In the genomic region with DNA sequence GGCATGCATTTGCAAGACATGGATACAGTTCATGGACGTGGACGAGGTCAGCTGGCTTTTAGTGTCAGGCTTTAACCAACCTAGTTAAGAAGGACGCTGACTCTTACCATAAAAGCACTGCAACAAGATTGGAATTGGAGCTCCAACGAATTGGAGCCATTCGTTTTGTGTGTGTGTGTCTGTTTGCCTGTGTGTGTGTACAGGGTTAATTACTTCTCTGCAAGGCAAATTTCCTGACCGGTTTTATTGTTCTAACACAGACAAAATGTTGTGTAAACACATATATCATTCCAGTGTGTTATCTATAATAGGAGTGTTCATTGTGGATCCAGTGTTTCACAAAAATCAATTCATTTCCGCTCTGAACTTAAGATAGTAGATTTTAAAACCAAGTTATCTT, we compare ENCODE assay signal across 1 cellular context.
TF ChIP-seq lines count a peak whose summit lies in the region.

No MANE protein-coding gene starts in this region.

TF ChIP-seq in K562, 482 proteins besides CTCF, POLR2A, EP300 and RAD21 (continued from another document):
- TF ChIP-seq, protein P1, sequence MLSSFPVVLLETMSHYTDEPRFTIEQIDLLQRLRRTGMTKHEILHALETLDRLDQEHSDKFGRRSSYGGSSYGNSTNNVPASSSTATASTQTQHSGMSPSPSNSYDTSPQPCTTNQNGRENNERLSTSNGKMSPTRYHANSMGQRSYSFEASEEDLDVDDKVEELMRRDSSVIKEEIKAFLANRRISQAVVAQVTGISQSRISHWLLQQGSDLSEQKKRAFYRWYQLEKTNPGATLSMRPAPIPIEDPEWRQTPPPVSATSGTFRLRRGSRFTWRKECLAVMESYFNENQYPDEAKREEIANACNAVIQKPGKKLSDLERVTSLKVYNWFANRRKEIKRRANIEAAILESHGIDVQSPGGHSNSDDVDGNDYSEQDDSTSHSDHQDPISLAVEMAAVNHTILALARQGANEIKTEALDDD (IDR thresholded peaks at IDR 0.05): peak; percentile 55; the same call in 1 of the 2 replicates
- TF ChIP-seq ZFP36 (IDR thresholded peaks at IDR 0.05; ENCODE audit: low read depth, low read length, partially characterized antibody): peak; percentile 28
- no peak for TF ChIP-seq ZNF3 (CRISPR knock-in tag; IDR thresholded peaks at IDR 0.05)
- TF ChIP-seq CEBPG (CRISPR knock-in tag; IDR thresholded peaks at IDR 0.05): no peak
- no peak for TF ChIP-seq CEBPG (tag; conservative IDR thresholded peaks at IDR 0.05 in 1 of 2, IDR thresholded peaks at IDR 0.05 in 1 of 2)
- TF ChIP-seq HLTF (IDR thresholded peaks at IDR 0.05): no peak
- no peak for TF ChIP-seq KHSRP (IDR thresholded peaks at IDR 0.05)
